Comparison of ENCODE assay signal across 1 cellular context in the genomic region with DNA sequence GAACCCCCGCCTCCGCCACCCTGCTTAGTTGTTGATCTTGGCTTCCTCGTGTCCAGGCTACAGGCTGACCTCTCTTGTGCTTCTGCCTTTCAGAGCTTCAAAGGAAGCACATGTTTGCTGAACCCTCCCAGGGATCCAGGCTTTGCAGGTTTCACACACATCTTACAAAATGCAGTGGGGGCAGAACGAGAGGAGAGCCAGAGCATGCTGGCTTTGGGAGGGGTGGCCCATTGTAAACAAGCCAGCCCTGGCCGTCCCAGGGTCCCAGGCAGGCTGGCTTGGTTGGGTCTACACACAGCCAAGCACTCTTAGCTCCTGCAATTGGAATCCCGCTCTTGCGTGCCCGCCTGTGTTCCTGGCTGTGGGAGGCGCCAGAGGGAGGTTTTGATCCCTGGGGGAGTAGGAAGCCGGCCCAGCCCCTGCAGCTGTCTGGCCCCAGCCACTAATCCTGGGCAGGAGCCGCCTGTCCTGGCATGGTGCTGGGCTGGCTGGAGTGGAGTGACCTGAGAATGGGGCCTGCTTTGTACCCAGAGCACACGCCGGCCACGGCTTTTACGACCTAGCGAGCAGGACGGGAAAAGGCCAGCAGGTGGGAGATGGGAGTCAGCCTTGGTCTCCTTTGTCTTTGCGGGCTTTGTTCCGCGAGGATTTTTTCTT.
TF ChIP-seq lines count a peak whose summit lies in the region.

No MANE protein-coding gene starts in this region.

TF ChIP-seq in HepG2, 621 proteins besides CTCF, POLR2A, EP300 and RAD21 (continued from another document and continues in another):
- TF ChIP-seq, protein P1, sequence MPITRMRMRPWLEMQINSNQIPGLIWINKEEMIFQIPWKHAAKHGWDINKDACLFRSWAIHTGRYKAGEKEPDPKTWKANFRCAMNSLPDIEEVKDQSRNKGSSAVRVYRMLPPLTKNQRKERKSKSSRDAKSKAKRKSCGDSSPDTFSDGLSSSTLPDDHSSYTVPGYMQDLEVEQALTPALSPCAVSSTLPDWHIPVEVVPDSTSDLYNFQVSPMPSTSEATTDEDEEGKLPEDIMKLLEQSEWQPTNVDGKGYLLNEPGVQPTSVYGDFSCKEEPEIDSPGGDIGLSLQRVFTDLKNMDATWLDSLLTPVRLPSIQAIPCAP (CRISPR knock-in tag; IDR thresholded peaks at IDR 0.05; ENCODE audit: low read depth) = no peak
- no peak; the same call in 1 of the 2 replicates for TF ChIP-seq ZNF556 (CRISPR knock-in tag; IDR thresholded peaks at IDR 0.05; ENCODE audit: borderline replicate concordance)
- peak; percentile 89 for TF ChIP-seq HOXA3 (CRISPR knock-in tag; IDR thresholded peaks at IDR 0.05)
- TF ChIP-seq SUZ12 (IDR thresholded peaks at IDR 0.05; ENCODE audit: low read depth, low read length) = no peak
- peak; percentile 92; the same call in 1 of the 2 replicates for TF ChIP-seq AHR (CRISPR knock-in tag; IDR thresholded peaks at IDR 0.05)
- peak; percentile 94; the same call in 1 of the 2 replicates for TF ChIP-seq SP140L (CRISPR knock-in tag; IDR thresholded peaks at IDR 0.05; ENCODE audit: borderline replicate concordance)
- peak; percentile 88 for TF ChIP-seq ATF7-NPFF (CRISPR knock-in tag; IDR thresholded peaks at IDR 0.05; ENCODE audit: low read depth)
- TF ChIP-seq ZNF781 (CRISPR knock-in tag; IDR thresholded peaks at IDR 0.05; ENCODE audit: borderline replicate concordance, not compliant biosample characterization) = peak; percentile 85
- TF ChIP-seq RFX1 (IDR thresholded peaks at IDR 0.05) = no peak
- TF ChIP-seq MAZ (IDR thresholded peaks at IDR 0.05; ENCODE audit: borderline replicate concordance, low read depth, low read length) = peak; percentile 90
- peak; percentile 98 for TF ChIP-seq MAZ (CRISPR knock-in tag; IDR thresholded peaks at IDR 0.05; ENCODE audit: low read depth)
- TF ChIP-seq SRF (IDR thresholded peaks at IDR 0.05; ENCODE audit: low read depth, low read length) = no peak
- TF ChIP-seq AKAP8 (CRISPR knock-in tag; IDR thresholded peaks at IDR 0.05) = peak; percentile 90; the same call in 1 of the 2 replicates
- peak; percentile 47 for TF ChIP-seq HNRNPLL (IDR thresholded peaks at IDR 0.05; ENCODE audit: low read depth, low read length, poor library complexity, severe bottlenecking)
- TF ChIP-seq ARNTL (CRISPR knock-in tag; IDR thresholded peaks at IDR 0.05) = peak; percentile 92
- TF ChIP-seq CAMTA2 (CRISPR knock-in tag; IDR thresholded peaks at IDR 0.05; ENCODE audit: borderline replicate concordance) = peak; percentile 69; the same call in 1 of the 2 replicates
- 0 out of 2 replicates have a peak, but pooled peaks have one; percentile 76 for TF ChIP-seq ZNF3 (CRISPR knock-in tag; IDR thresholded peaks at IDR 0.05)
- TF ChIP-seq RXRB (CRISPR knock-in tag; IDR thresholded peaks at IDR 0.05; ENCODE audit: borderline replicate concordance) = peak; percentile 95
- peak; percentile 71 for TF ChIP-seq ELF1 (CRISPR knock-in tag; IDR thresholded peaks at IDR 0.05)
- TF ChIP-seq MBNL3 (CRISPR knock-in tag; conservative IDR thresholded peaks at IDR 0.05) = no peak
- TF ChIP-seq, protein P2, sequence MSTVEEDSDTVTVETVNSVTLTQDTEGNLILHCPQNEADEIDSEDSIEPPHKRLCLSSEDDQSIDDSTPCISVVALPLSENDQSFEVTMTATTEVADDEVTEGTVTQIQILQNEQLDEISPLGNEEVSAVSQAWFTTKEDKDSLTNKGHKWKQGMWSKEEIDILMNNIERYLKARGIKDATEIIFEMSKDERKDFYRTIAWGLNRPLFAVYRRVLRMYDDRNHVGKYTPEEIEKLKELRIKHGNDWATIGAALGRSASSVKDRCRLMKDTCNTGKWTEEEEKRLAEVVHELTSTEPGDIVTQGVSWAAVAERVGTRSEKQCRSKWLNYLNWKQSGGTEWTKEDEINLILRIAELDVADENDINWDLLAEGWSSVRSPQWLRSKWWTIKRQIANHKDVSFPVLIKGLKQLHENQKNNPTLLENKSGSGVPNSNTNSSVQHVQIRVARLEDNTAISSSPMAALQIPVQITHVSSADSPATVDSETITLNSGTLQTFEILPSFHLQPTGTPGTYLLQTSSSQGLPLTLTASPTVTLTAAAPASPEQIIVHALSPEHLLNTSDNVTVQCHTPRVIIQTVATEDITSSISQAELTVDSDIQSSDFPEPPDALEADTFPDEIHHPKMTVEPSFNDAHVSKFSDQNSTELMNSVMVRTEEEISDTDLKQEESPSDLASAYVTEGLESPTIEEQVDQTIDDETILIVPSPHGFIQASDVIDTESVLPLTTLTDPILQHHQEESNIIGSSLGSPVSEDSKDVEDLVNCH (CRISPR knock-in tag; IDR thresholded peaks at IDR 0.05) = no peak
- TF ChIP-seq ARID2 (CRISPR knock-in tag; IDR thresholded peaks at IDR 0.05; ENCODE audit: borderline replicate concordance) = peak; percentile 92; the same call in 1 of the 2 replicates
- TF ChIP-seq ZNF768 (CRISPR knock-in tag; IDR thresholded peaks at IDR 0.05) = peak; percentile 72
- TF ChIP-seq, protein P3, sequence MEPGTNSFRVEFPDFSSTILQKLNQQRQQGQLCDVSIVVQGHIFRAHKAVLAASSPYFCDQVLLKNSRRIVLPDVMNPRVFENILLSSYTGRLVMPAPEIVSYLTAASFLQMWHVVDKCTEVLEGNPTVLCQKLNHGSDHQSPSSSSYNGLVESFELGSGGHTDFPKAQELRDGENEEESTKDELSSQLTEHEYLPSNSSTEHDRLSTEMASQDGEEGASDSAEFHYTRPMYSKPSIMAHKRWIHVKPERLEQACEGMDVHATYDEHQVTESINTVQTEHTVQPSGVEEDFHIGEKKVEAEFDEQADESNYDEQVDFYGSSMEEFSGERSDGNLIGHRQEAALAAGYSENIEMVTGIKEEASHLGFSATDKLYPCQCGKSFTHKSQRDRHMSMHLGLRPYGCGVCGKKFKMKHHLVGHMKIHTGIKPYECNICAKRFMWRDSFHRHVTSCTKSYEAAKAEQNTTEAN (CRISPR knock-in tag; conservative IDR thresholded peaks at IDR 0.05) = peak; percentile 79
- TF ChIP-seq SNAPC2 (CRISPR knock-in tag; IDR thresholded peaks at IDR 0.05) = peak; percentile 98
- TF ChIP-seq SIX1 (CRISPR knock-in tag; IDR thresholded peaks at IDR 0.05; ENCODE audit: borderline replicate concordance) = peak; percentile 89
- TF ChIP-seq PTBP1 (IDR thresholded peaks at IDR 0.05; ENCODE audit: low read depth, low read length, poor library complexity, severe bottlenecking) = peak; percentile 92
- no peak for TF ChIP-seq ZNF720 (CRISPR knock-in tag; IDR thresholded peaks at IDR 0.05)
- peak; percentile 92 for TF ChIP-seq BCL6 (CRISPR knock-in tag; IDR thresholded peaks at IDR 0.05)
- TF ChIP-seq, protein P4, sequence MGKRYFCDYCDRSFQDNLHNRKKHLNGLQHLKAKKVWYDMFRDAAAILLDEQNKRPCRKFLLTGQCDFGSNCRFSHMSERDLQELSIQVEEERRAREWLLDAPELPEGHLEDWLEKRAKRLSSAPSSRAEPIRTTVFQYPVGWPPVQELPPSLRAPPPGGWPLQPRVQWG (CRISPR knock-in tag; IDR thresholded peaks at IDR 0.05; ENCODE audit: borderline replicate concordance, low read depth) = no peak
- TF ChIP-seq, protein P5, sequence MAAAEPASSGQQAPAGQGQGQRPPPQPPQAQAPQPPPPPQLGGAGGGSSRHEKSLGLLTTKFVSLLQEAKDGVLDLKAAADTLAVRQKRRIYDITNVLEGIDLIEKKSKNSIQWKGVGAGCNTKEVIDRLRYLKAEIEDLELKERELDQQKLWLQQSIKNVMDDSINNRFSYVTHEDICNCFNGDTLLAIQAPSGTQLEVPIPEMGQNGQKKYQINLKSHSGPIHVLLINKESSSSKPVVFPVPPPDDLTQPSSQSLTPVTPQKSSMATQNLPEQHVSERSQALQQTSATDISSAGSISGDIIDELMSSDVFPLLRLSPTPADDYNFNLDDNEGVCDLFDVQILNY (CRISPR knock-in tag; conservative IDR thresholded peaks at IDR 0.05) = no peak
- TF ChIP-seq SRY (CRISPR knock-in tag; IDR thresholded peaks at IDR 0.05) = no peak; the same call in 1 of the 2 replicates
- TF ChIP-seq, protein P6, sequence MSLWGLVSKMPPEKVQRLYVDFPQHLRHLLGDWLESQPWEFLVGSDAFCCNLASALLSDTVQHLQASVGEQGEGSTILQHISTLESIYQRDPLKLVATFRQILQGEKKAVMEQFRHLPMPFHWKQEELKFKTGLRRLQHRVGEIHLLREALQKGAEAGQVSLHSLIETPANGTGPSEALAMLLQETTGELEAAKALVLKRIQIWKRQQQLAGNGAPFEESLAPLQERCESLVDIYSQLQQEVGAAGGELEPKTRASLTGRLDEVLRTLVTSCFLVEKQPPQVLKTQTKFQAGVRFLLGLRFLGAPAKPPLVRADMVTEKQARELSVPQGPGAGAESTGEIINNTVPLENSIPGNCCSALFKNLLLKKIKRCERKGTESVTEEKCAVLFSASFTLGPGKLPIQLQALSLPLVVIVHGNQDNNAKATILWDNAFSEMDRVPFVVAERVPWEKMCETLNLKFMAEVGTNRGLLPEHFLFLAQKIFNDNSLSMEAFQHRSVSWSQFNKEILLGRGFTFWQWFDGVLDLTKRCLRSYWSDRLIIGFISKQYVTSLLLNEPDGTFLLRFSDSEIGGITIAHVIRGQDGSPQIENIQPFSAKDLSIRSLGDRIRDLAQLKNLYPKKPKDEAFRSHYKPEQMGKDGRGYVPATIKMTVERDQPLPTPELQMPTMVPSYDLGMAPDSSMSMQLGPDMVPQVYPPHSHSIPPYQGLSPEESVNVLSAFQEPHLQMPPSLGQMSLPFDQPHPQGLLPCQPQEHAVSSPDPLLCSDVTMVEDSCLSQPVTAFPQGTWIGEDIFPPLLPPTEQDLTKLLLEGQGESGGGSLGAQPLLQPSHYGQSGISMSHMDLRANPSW (CRISPR knock-in tag; IDR thresholded peaks at IDR 0.05; ENCODE audit: borderline replicate concordance) = peak; percentile 91; the same call in 1 of the 2 replicates
- peak; percentile 96 for TF ChIP-seq IRF2 (CRISPR knock-in tag; IDR thresholded peaks at IDR 0.05)
- TF ChIP-seq SIN3B (IDR thresholded peaks at IDR 0.05; ENCODE audit: low read length) = no peak
- peak; percentile 81; the same call in 1 of the 2 replicates for TF ChIP-seq SOX13 (IDR thresholded peaks at IDR 0.05)
- TF ChIP-seq SOX13 (CRISPR knock-in tag; conservative IDR thresholded peaks at IDR 0.05 in 1 of 2, IDR thresholded peaks at IDR 0.05 in 1 of 2) = peak in 1 of 2 experiments; percentile 93; a peak in 2 of 4 replicates
- TF ChIP-seq ZNF329 (CRISPR knock-in tag; IDR thresholded peaks at IDR 0.05; ENCODE audit: low read depth) = 0 out of 2 replicates have a peak, but pooled peaks have one; percentile 76
- TF ChIP-seq RORA (CRISPR knock-in tag; IDR thresholded peaks at IDR 0.05) = no peak
- TF ChIP-seq PLRG1 (conservative IDR thresholded peaks at IDR 0.05) = no peak
- TF ChIP-seq GFI1 (CRISPR knock-in tag; IDR thresholded peaks at IDR 0.05; ENCODE audit: borderline replicate concordance) = peak; percentile 92
- peak; percentile 73 for TF ChIP-seq ZNF558 (CRISPR knock-in tag; IDR thresholded peaks at IDR 0.05; ENCODE audit: borderline replicate concordance)
- TF ChIP-seq, protein P7, sequence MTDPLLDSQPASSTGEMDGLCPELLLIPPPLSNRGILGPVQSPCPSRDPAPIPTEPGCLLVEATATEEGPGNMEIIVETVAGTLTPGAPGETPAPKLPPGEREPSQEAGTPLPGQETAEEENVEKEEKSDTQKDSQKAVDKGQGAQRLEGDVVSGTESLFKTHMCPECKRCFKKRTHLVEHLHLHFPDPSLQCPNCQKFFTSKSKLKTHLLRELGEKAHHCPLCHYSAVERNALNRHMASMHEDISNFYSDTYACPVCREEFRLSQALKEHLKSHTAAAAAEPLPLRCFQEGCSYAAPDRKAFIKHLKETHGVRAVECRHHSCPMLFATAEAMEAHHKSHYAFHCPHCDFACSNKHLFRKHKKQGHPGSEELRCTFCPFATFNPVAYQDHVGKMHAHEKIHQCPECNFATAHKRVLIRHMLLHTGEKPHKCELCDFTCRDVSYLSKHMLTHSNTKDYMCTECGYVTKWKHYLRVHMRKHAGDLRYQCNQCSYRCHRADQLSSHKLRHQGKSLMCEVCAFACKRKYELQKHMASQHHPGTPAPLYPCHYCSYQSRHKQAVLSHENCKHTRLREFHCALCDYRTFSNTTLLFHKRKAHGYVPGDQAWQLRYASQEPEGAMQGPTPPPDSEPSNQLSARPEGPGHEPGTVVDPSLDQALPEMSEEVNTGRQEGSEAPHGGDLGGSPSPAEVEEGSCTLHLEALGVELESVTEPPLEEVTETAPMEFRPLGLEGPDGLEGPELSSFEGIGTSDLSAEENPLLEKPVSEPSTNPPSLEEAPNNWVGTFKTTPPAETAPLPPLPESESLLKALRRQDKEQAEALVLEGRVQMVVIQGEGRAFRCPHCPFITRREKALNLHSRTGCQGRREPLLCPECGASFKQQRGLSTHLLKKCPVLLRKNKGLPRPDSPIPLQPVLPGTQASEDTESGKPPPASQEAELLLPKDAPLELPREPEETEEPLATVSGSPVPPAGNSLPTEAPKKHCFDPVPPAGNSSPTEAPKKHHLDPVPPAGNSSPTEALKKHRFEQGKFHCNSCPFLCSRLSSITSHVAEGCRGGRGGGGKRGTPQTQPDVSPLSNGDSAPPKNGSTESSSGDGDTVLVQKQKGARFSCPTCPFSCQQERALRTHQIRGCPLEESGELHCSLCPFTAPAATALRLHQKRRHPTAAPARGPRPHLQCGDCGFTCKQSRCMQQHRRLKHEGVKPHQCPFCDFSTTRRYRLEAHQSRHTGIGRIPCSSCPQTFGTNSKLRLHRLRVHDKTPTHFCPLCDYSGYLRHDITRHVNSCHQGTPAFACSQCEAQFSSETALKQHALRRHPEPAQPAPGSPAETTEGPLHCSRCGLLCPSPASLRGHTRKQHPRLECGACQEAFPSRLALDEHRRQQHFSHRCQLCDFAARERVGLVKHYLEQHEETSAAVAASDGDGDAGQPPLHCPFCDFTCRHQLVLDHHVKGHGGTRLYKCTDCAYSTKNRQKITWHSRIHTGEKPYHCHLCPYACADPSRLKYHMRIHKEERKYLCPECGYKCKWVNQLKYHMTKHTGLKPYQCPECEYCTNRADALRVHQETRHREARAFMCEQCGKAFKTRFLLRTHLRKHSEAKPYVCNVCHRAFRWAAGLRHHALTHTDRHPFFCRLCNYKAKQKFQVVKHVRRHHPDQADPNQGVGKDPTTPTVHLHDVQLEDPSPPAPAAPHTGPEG (CRISPR knock-in tag; IDR thresholded peaks at IDR 0.05) = peak; percentile 87
- TF ChIP-seq, protein P8, sequence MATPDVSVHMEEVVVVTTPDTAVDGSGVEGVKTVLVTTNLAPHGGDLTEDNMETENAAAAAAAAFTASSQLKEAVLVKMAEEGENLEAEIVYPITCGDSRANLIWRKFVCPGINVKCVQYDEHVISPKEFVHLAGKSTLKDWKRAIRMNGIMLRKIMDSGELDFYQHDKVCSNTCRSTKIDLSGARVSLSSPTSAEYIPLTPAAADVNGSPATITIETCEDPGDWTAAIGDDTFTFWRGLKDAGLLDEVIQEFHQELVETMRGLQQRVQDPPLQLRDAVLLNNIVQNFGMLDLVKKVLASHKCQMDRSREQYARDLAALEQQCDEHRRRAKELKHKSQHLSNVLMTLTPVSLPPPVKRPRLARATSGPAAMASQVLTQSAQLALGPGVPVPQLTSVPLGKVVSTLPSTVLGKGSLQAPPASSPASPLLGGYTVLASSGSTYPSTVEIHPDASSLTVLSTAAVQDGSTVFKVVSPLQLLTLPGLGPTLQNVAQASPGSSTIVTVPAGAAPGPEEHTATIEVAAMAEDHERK (CRISPR knock-in tag; IDR thresholded peaks at IDR 0.05; ENCODE audit: low read depth) = no peak
- TF ChIP-seq RFXAP (CRISPR knock-in tag; IDR thresholded peaks at IDR 0.05; ENCODE audit: borderline replicate concordance) = peak; percentile 79; the same call in 1 of the 2 replicates
- peak; percentile 95 for TF ChIP-seq ISL2 (CRISPR knock-in tag; IDR thresholded peaks at IDR 0.05)
- TF ChIP-seq MIER3 (CRISPR knock-in tag; IDR thresholded peaks at IDR 0.05; ENCODE audit: borderline replicate concordance) = peak; percentile 92; the same call in 1 of the 2 replicates
- no peak for TF ChIP-seq ZNF841 (CRISPR knock-in tag; IDR thresholded peaks at IDR 0.05; ENCODE audit: borderline replicate concordance)
